Comparison of ENCODE assay signal across 7 cellular contexts in the genomic region with DNA sequence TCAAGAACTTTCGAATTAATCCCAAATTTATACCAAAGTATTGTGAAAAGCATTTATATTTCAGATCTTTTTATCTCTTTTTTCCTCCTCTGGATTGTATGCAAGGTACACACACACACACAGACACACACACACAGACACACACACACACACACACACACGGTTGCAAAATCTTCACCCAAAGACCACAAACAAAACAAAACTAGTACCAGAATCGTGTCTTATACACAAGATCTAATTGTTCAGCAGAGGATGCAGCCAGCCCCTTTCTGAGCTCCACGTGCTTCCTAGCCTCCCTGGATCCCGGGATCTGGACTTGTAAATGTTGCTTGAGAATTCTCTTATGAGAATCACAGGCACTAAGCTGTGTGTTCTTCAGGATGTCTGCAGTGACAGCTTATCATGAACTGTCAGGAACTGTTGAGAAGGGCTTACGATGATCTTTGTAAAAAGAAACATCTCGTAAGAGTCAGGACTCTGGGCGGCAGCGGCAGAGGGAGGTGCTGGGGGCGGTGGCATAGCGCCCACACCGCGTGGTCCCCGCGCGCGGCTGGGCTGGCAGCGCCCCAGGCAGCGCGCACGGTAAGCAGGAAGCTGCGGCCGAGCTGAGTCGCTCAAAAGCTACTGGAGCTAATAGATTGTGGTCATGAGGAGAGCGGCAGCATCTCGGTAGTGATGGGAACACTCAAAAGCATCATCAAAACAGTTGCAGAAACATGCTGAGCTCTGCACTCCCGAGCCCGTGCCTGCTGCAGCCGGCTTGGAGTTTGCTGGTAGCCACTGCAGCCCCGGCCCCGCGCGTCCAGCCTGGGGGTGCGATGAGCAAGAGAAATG.
DNase-seq lines count a peak whose midpoint lies in the region; ATAC-seq, FAIRE-seq and TF ChIP-seq lines count a peak whose summit lies in the region.

No MANE protein-coding gene starts in this region.

- intact Hi-C loops in posterior cingulate gyrus (cut with DNase I) (no loop called here), transverse colon (cut with DNase I; ENCODE audit: low total_unique reads) (no loop called here)

- no peaks in the 10 kb centered on the region for H3K36me3 ChIP-seq in transverse colon

- no peak for TF ChIP-seq EP300 in transverse colon (IDR thresholded peaks at IDR 0.05; ENCODE audit: low read depth)

- H3K27ac ChIP-seq in transverse colon: peak overlapping the region in 1 of 4 donors; percentile 21

- TF ChIP-seq CTCF in transverse colon (IDR thresholded peaks at IDR 0.05): no peak

- 6 to 19% methylated on average over 3 to 22 of the region's 34 CpGs for WGBS in transverse colon (ENCODE audit: low coverage in 1 of 2), 2 donors

- ATAC-seq in GM18511 (IDR thresholded peaks at IDR 0.05; ENCODE audit: unreplicated experiment): peak; percentile 97
- ATAC-seq in HG02852 (IDR thresholded peaks at IDR 0.05; ENCODE audit: unreplicated experiment): peak; percentile 95

- peak overlapping the region in 3 of 4 donors; percentile 2 to 36 (median 8) for H3K4me3 ChIP-seq in transverse colon

- H3K4me1 ChIP-seq in transverse colon: peaks cover 0 to 6% (median 2%) of the 10 kb centered on the region in 4 donors

- peaks cover 37% of the 10 kb centered on the region for H3K27me3 ChIP-seq in transverse colon

- in situ Hi-C loops in transverse colon (cut with MboI; ENCODE audit: low pct_ligation_motif_present in 1 of 4, low pct_unique_long_range_greater_than_20kb in 1 of 4, low sequenced_read_pairs in 3 of 4): no loop called here

- TF ChIP-seq POLR2A in transverse colon (IDR thresholded peaks at IDR 0.05): no peak

- DNase-seq in RCC 7860 (ENCODE audit: low spot score): peak; percentile 71
- DNase-seq in activated effector memory CD4-positive, alpha-beta T cell treated with Interleukin-2 at 50 U/mL for 16 hours: peak; percentile 88
- DNase-seq in glomerular visceral epithelial cell (ENCODE audit: extremely low spot score): peak; percentile 7
- peak in 9 of 10 donors; percentile 12 to 92 (median 38) for DNase-seq in posterior cingulate gyrus
- peak; percentile 56 for DNase-seq in transverse colon

- H3K9me3 ChIP-seq in transverse colon: no peaks in the 10 kb centered on the region

- FAIRE-seq in RCC 7860 (lab: Jason Lieb, UNC): no peak

Comparison
In these comparisons a context has a peak if more than half of its experiments do, and no peak if none do; other contexts are left out.
1. DNase-seq: peak in every context shown above with its lines; median percentile 88 in activated effector memory CD4-positive, alpha-beta T cell treated with Interleukin-2 at 50 U/mL for 16 hours; 71 in RCC 7860; 56 in transverse colon; 38 in posterior cingulate gyrus; 7 in glomerular visceral epithelial cell.